Comparison of ENCODE assay signal across 1 cellular context in the genomic region with DNA sequence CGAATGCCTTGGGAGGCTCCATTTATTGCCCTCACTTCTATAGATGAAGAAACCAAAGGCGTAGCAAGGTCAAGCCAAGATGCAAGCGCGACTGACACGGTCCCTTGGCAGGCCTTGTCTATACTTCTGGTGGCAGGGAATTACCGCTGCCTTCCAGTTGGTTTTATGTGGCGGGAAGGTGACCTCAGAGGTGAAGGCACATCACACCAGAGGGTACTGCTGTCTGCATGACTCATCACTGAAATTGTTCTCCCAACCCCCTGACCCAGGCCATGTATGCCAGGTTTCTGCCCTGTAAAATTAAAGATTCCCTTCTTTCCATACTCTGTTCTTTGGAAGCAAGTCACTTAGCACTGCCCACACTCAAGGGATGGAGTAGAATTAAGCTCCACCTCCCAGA.
TF ChIP-seq lines count a peak whose summit lies in the region.

No MANE protein-coding gene starts in this region.

TF ChIP-seq in SK-N-SH, 30 proteins besides CTCF, POLR2A, EP300 and RAD21 (continued from another document):
- TF ChIP-seq, protein P1, sequence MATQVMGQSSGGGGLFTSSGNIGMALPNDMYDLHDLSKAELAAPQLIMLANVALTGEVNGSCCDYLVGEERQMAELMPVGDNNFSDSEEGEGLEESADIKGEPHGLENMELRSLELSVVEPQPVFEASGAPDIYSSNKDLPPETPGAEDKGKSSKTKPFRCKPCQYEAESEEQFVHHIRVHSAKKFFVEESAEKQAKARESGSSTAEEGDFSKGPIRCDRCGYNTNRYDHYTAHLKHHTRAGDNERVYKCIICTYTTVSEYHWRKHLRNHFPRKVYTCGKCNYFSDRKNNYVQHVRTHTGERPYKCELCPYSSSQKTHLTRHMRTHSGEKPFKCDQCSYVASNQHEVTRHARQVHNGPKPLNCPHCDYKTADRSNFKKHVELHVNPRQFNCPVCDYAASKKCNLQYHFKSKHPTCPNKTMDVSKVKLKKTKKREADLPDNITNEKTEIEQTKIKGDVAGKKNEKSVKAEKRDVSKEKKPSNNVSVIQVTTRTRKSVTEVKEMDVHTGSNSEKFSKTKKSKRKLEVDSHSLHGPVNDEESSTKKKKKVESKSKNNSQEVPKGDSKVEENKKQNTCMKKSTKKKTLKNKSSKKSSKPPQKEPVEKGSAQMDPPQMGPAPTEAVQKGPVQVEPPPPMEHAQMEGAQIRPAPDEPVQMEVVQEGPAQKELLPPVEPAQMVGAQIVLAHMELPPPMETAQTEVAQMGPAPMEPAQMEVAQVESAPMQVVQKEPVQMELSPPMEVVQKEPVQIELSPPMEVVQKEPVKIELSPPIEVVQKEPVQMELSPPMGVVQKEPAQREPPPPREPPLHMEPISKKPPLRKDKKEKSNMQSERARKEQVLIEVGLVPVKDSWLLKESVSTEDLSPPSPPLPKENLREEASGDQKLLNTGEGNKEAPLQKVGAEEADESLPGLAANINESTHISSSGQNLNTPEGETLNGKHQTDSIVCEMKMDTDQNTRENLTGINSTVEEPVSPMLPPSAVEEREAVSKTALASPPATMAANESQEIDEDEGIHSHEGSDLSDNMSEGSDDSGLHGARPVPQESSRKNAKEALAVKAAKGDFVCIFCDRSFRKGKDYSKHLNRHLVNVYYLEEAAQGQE (IDR thresholded peaks at IDR 0.05; ENCODE audit: low read depth, low read length), result no peak
- TF ChIP-seq JUND (IDR thresholded peaks at IDR 0.05), result 0 out of 2 replicates have a peak, but pooled peaks have one; percentile 25
- TF ChIP-seq, protein P2, sequence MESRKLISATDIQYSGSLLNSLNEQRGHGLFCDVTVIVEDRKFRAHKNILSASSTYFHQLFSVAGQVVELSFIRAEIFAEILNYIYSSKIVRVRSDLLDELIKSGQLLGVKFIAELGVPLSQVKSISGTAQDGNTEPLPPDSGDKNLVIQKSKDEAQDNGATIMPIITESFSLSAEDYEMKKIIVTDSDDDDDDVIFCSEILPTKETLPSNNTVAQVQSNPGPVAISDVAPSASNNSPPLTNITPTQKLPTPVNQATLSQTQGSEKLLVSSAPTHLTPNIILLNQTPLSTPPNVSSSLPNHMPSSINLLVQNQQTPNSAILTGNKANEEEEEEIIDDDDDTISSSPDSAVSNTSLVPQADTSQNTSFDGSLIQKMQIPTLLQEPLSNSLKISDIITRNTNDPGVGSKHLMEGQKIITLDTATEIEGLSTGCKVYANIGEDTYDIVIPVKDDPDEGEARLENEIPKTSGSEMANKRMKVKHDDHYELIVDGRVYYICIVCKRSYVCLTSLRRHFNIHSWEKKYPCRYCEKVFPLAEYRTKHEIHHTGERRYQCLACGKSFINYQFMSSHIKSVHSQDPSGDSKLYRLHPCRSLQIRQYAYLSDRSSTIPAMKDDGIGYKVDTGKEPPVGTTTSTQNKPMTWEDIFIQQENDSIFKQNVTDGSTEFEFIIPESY (IDR thresholded peaks at IDR 0.05; ENCODE audit: borderline replicate concordance, low read depth), result peak; percentile 67; the same call in 1 of the 2 replicates
- no peak for TF ChIP-seq TEAD4 (IDR thresholded peaks at IDR 0.05; ENCODE audit: borderline replicate concordance, insufficient read depth)
- no peak for TF ChIP-seq FOXJ3 (CRISPR knock-in tag; IDR thresholded peaks at IDR 0.05)
